ENCODE assay signal across 9 cellular contexts in the genomic region with DNA sequence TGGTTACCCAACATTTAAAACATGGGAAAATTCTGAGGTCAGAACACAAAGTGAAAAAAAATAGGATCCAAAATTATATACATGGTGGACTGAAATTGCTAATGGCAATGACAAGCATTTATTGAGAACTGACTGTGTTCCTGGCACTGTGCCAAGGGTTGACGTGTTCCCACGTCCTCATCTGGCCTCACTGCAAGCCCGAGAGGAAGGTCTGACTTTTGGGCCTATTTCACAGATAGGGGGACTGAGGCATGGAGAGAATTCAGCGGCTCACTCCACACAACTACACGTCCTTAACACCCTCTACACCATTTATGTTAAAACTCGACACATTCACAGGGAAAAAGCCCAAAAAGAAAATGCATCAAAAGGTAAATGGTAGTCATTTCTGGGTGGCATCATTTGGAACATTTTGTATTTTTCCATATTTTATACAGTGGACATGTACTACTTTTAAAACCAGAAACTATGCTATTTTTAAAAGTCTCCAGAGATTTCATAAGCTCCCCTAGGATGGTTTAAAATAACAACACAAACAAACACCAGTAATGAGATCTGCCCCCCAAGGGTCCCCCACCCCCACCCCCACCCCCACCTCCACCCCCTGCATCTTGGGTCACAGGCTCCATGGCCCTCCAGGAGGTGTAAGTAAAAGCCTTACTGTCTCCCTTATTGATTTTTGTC. TPM values are rescaled to one million over a fixed set of nuclear protein-coding genes. Genes with fewer than 3 reads are reported as not detected.
DNase-seq lines count a peak whose midpoint lies in the region; ATAC-seq and TF ChIP-seq lines count a peak whose summit lies in the region.
"Had no signal": no experiment of that assay in that cellular context is flagged by ENCODE, and none has a peak within 500 bp of the region (broad histone marks: within the 10 kb centered on the region; RNA-seq: fewer than 3 reads in every experiment).

No MANE protein-coding gene starts in this region.

- no peak for ATAC-seq in stimulated activated naive CD8-positive, alpha-beta T cell treated with anti-CD3 and anti-CD28 coated beads, Interleukin-15, Interleukin-2, amounts not matched to agents 100 U/mL and 50 U/mL, for 24 hours
- ATAC-seq in stimulated activated naive CD8-positive, alpha-beta T cell treated with anti-CD3 and anti-CD28 coated beads, Interleukin-15, amount 100 ng/mL, for 72 hours, result no peak
- ATAC-seq in left colon (peak; percentile 24), aorta (ENCODE audit: low FRiP score) (peak; percentile 48), HG02973 (IDR thresholded peaks at IDR 0.05; ENCODE audit: unreplicated experiment) (no peak), HG03457 (IDR thresholded peaks at IDR 0.05; ENCODE audit: unreplicated experiment) (no peak)

- no peaks in the 10 kb centered on the region for H3K9me3 ChIP-seq in aorta (ENCODE audit: control insufficient read depth, low read length)
- H3K9me3 ChIP-seq: SJSA1 had no signal

- no peaks in the 10 kb centered on the region for H3K27me3 ChIP-seq in aorta (ENCODE audit: control insufficient read depth in 1 of 2, insufficient read depth in 2 of 2, low read length in 1 of 2)
- H3K27me3 ChIP-seq: SJSA1 had no signal

- no peak overlapping the region for H3K4me3 ChIP-seq in astrocyte of the spinal cord (ENCODE audit: low read depth, low read length)
- H3K4me3 ChIP-seq in aorta (ENCODE audit: low read length in 2 of 2), result no peak overlapping the region
- H3K4me3 ChIP-seq: SJSA1 had no signal

- no peak overlapping the region for H3K27ac Mint-ChIP-seq in stimulated activated naive CD8-positive, alpha-beta T cell treated with anti-CD3 and anti-CD28 coated beads, Interleukin-15, amount 100 ng/mL, for 72 hours

- WGBS in aorta, 2 donors, result 50% methylated on average over 6 of the region's 6 CpGs

- H3K27ac ChIP-seq in aorta (ENCODE audit: low read depth in 1 of 2, low read length in 2 of 2), result no peak overlapping the region
- H3K27ac ChIP-seq: SJSA1 had no signal

- DNase-seq in stimulated activated naive CD8-positive, alpha-beta T cell treated with anti-CD3 and anti-CD28 coated beads, Interleukin-15, Interleukin-2, amounts not matched to agents 100 U/mL and 50 U/mL, for 24 hours, result peak; percentile 26
- no peak for DNase-seq in stimulated activated naive CD8-positive, alpha-beta T cell treated with anti-CD3 and anti-CD28 coated beads, Interleukin-15, amount 100 ng/mL, for 72 hours
- DNase-seq in astrocyte of the spinal cord (ENCODE audit: low read depth, low spot score) (peak; percentile 73), left colon (peak; percentile 61 to 71), aorta (peak; percentile 75 to 88), NOMO-1 treated with DMSO at 0.1 percent for 48 hours (lab: John Stamatoyannopoulos, UW; ENCODE audit: unreplicated experiment) (no peak)

- intact Hi-C loops in left colon (cut with DNase I, micrococcal nuclease), result no loop called here
- intact Hi-C loops in aorta (cut with DNase I), result no loop called here

- H3K4me3 Mint-ChIP-seq in stimulated activated naive CD8-positive, alpha-beta T cell treated with anti-CD3 and anti-CD28 coated beads, Interleukin-15, amount 100 ng/mL, for 72 hours, result no peak overlapping the region

- peaks cover 0 to 3% of the 10 kb centered on the region in 2 donors for H3K4me1 ChIP-seq in aorta (ENCODE audit: control insufficient read depth in 1 of 2, insufficient read depth in 2 of 2, low read length in 2 of 2)
- H3K4me1 ChIP-seq: SJSA1 had no signal

- no peak for TF ChIP-seq CTCF in astrocyte of the spinal cord (IDR thresholded peaks at IDR 0.05; ENCODE audit: low read depth, low read length)

- H3K27me3 Mint-ChIP-seq in stimulated activated naive CD8-positive, alpha-beta T cell treated with anti-CD3 and anti-CD28 coated beads, Interleukin-15, amount 100 ng/mL, for 72 hours, result peaks cover 75% of the 10 kb centered on the region

- H3K4me1 Mint-ChIP-seq in stimulated activated naive CD8-positive, alpha-beta T cell treated with anti-CD3 and anti-CD28 coated beads, Interleukin-15, amount 100 ng/mL, for 72 hours, result no peaks in the 10 kb centered on the region

- in situ Hi-C loops in astrocyte of the spinal cord (cut with HindIII; ENCODE audit: low sequenced_read_pairs), result no loop called here

- H3K9me3 Mint-ChIP-seq in stimulated activated naive CD8-positive, alpha-beta T cell treated with anti-CD3 and anti-CD28 coated beads, Interleukin-15, amount 100 ng/mL, for 72 hours, result peaks cover 0 to 15% of the 10 kb centered on the region in 2 donors

- no peaks in the 10 kb centered on the region for H3K36me3 ChIP-seq in aorta (ENCODE audit: control insufficient read depth in 1 of 2, insufficient read depth in 2 of 2, low read length in 1 of 2)
- H3K36me3 ChIP-seq: SJSA1 had no signal

RNA-seq across cellular contexts. Expression of gene CLMN, which starts 27.7 kb away (rescaled TPM):
- total RNA-seq in left colon (100 to 1,000 TPM; 125 to 135 TPM), aorta (10 to 100 TPM; 15.8 to 18.3 TPM)
- 1 to 10 TPM; 3.9 to 6.1 TPM for polyA plus RNA-seq in aorta

Comparison
In these comparisons a context has a peak if more than half of its experiments do, and no peak if none do; other contexts are left out.
1. DNase-seq: peak in stimulated activated naive CD8-positive, alpha-beta T cell treated with anti-CD3 and anti-CD28 coated beads, Interleukin-15, Interleukin-2, amounts not matched to agents 100 U/mL and 50 U/mL, for 24 hours (single experiment), astrocyte of the spinal cord (single experiment), left colon (2 of 2) and aorta (2 of 2); none in stimulated activated naive CD8-positive, alpha-beta T cell treated with anti-CD3 and anti-CD28 coated beads, Interleukin-15, amount 100 ng/mL, for 72 hours (0 of 2) and NOMO-1 treated with DMSO at 0.1 percent for 48 hours (single experiment).
2. ATAC-seq: peak in left colon (single experiment) and aorta (single experiment); none in stimulated activated naive CD8-positive, alpha-beta T cell treated with anti-CD3 and anti-CD28 coated beads, Interleukin-15, Interleukin-2, amounts not matched to agents 100 U/mL and 50 U/mL, for 24 hours (single experiment), stimulated activated naive CD8-positive, alpha-beta T cell treated with anti-CD3 and anti-CD28 coated beads, Interleukin-15, amount 100 ng/mL, for 72 hours (single experiment), HG02973 (single experiment) and HG03457 (single experiment).
3. RNA of gene CLMN, which starts 27.7 kb away (total RNA-seq): 125 to 135 TPM in left colon; 15.8 to 18.3 TPM in aorta; every median in the first group is over 4 times any median in the second.